Comparison of ENCODE assay signal across 14 cellular contexts in genomic region chr15:44207643-44208042, GRCh38. TPM values are rescaled to one million over a fixed set of nuclear protein-coding genes. Genes with fewer than 3 reads are reported as not detected.
DNase-seq lines count a peak whose midpoint lies in the region; ATAC-seq, FAIRE-seq and TF ChIP-seq lines count a peak whose summit lies in the region.
"Had no signal": no experiment of that assay in that cellular context is flagged by ENCODE, and none has a peak within 500 bp of the region (broad histone marks: within the 10 kb centered on the region; RNA-seq: fewer than 3 reads in every experiment).

No MANE protein-coding gene starts in this region.

- 51% methylated on average over 2 of the region's 2 CpGs for WGBS in pancreas, 2 donors

- FAIRE-seq in RCC 7860 (lab: Jason Lieb, UNC) (peak; percentile 87), endothelial cell of umbilical vein (lab: Jason Lieb, UNC) (peak; percentile 67), pancreas (lab: Jason Lieb, UNC) (no peak)

- POLR2A ChIA-PET in endothelial cell of umbilical vein (lab: Charles Lee): interaction anchor here (0.7 to 1.8 kb wide), 4 partner anchors 13 to 294 kb away, joined by 3 to 12 read pairs (median 3); partner anchors contain the start of gene FRMD5

- H3K27ac ChIP-seq in endothelial cell of umbilical vein (ENCODE audit: insufficient read depth, low read depth, low read length) (peak overlapping the region; percentile 91), pancreas (no peak overlapping the region)
- H3K27ac ChIP-seq: HL-60 had no signal

- H3K36me3 ChIP-seq in endothelial cell of umbilical vein (ENCODE audit: control insufficient read depth in 2 of 2, extremely low read depth in 1 of 2, insufficient read depth in 2 of 2, low read length in 2 of 2) (no peaks in the 10 kb centered on the region), pancreas (no peaks in the 10 kb centered on the region)

- H3K4me3 ChIP-seq in endothelial cell of umbilical vein (replicated peaks in 1 of 3; ENCODE audit: insufficient read depth in 1 of 3, low read depth in 1 of 3, low read length in 3 of 3) (no peak overlapping the region), pancreas (no peak overlapping the region)

- no peaks in the 10 kb centered on the region for H3K9me1 ChIP-seq in endothelial cell of umbilical vein (replicated peaks; ENCODE audit: control insufficient read depth, extremely low read depth, insufficient read depth, low read length)

- TF ChIP-seq CTCF in endothelial cell of umbilical vein (IDR thresholded peaks at IDR 0.05; ENCODE audit: extremely low read depth in 1 of 2, insufficient read depth in 1 of 2, low read depth in 1 of 2, low read length in 2 of 2): no peak
- no peak for TF ChIP-seq CTCF in pancreas (IDR thresholded peaks at IDR 0.05)

- TF ChIP-seq POLR2A in endothelial cell of umbilical vein (IDR thresholded peaks at IDR 0.05; ENCODE audit: low read depth, low read length): no peak

- H3K4me2 ChIP-seq in endothelial cell of umbilical vein (ENCODE audit: insufficient read depth, low read length): peak overlapping the region; percentile 65

- H3K27me3 ChIP-seq in endothelial cell of umbilical vein (ENCODE audit: control insufficient read depth in 2 of 2, insufficient read depth in 2 of 2, low read length in 2 of 2) (no peaks in the 10 kb centered on the region), pancreas (no peaks in the 10 kb centered on the region)

- peak overlapping the region; percentile 58 for H3K9ac ChIP-seq in endothelial cell of umbilical vein (replicated peaks; ENCODE audit: extremely low read depth, insufficient read depth, low read length)

- H2AFZ ChIP-seq in endothelial cell of umbilical vein (ENCODE audit: low read depth, low read length): peak overlapping the region; percentile 39

- BruUV-seq in endothelial cell of umbilical vein (replicated peaks; lab: Mats Ljungman, UMichigan): no TSS peak

- no peaks in the 10 kb centered on the region for H4K20me1 ChIP-seq in endothelial cell of umbilical vein (replicated peaks; ENCODE audit: control insufficient read depth, extremely low read depth, insufficient read depth, low read length)

- DNase-seq in ELR (ENCODE audit: low read depth) (peak; percentile 89), RCC 7860 (ENCODE audit: low spot score) (peak; percentile 66), endothelial cell of umbilical vein (ENCODE audit: low read depth, low spot score) (peak; percentile 91), pulmonary artery endothelial cell (ENCODE audit: low read depth, low spot score) (peak; percentile 78), pancreas (no peak), hippocampal formation (lab: John Stamatoyannopoulos, UW) (no peak), NCI-H345 (lab: John Stamatoyannopoulos, UW) (no peak)
- DNase-seq: activated CD8-positive, alpha-beta memory T cell treated with anti-CD3 and anti-CD28 coated beads for 24 hours; activated naive CD4-positive, alpha-beta T cell treated with Interleukin-2 at 50 U/mL for 16 hours; naive thymus-derived CD8-positive, alpha-beta T cell; RPMI8226 had no signal

- intact Hi-C loops in endothelial cell of umbilical vein (cut with micrococcal nuclease): loop anchor here (1.0 kb wide), 1 partner anchor 12 kb away; the partner anchor contains the start of gene FRMD5
- intact Hi-C loops in pancreas (cut with DNase I): no loop called here

- H3K79me2 ChIP-seq in endothelial cell of umbilical vein (ENCODE audit: control insufficient read depth, insufficient read depth, low read length): no peaks in the 10 kb centered on the region

- H3K9me3 ChIP-seq in endothelial cell of umbilical vein (replicated peaks; ENCODE audit: control insufficient read depth, insufficient read depth, low read length) (no peaks in the 10 kb centered on the region), pancreas (no peaks in the 10 kb centered on the region)

- H3K4me1 ChIP-seq in endothelial cell of umbilical vein (ENCODE audit: control insufficient read depth, extremely low read depth, insufficient read depth, low read length): peaks cover 15% of the 10 kb centered on the region
- no peaks in the 10 kb centered on the region for H3K4me1 ChIP-seq in pancreas

- dilution Hi-C loops in endothelial cell of umbilical vein (cut with MboI; ENCODE audit: extremely low pct_ligation_motif_present, low sequenced_read_pairs): no loop called here

- CTCF ChIA-PET in endothelial cell of umbilical vein (lab: Charles Lee): interaction anchor here (0.8 to 2.4 kb wide), 15 partner anchors 9 to 297 kb away, joined by 3 to 17 read pairs (median 5); partner anchors contain the start of gene FRMD5

- ATAC-seq in pancreas: no peak
- no peak for ATAC-seq in HG03457 (IDR thresholded peaks at IDR 0.05; ENCODE audit: unreplicated experiment)
- ATAC-seq: naive thymus-derived CD8-positive, alpha-beta T cell; sciatic nerve had no signal

TF ChIP-seq in endothelial cell of umbilical vein, 7 proteins besides CTCF, POLR2A, EP300 and RAD21:
- TF ChIP-seq FOS (IDR thresholded peaks at IDR 0.05; ENCODE audit: borderline replicate concordance, insufficient read depth, low read length) (peak; percentile 75), POLR2AphosphoS5 (IDR thresholded peaks at IDR 0.05; ENCODE audit: insufficient read depth, low read depth, low read length) (no peak), JUN (IDR thresholded peaks at IDR 0.05; ENCODE audit: borderline replicate concordance, insufficient read depth, insufficient read length, low read depth) (peak; percentile 88)
TF ChIP-seq in endothelial cell of umbilical vein: peak in this region for 2.

RNA-seq across cellular contexts. Expression of gene FRMD5, which starts 12.6 kb away (rescaled TPM):
- 16.7 and 18.2 TPM in 2 replicates for total RNA-seq in endothelial cell of umbilical vein
- 17.9 and 20.2 TPM in 2 replicates for polyA plus RNA-seq in endothelial cell of umbilical vein
- polyA plus RNA-seq in endothelial cell of umbilical vein (2011; cell fraction: cytosol; rRNA removed): 13.6 TPM in 2 replicates
- 36.3 and 45.2 TPM in 2 replicates for polyA plus RNA-seq in endothelial cell of umbilical vein (2011; cell fraction: nucleus; rRNA removed)
- 6.8 and 9.1 TPM in 2 replicates for polyA plus RNA-seq in endothelial cell of umbilical vein (2012)
- 50.2 and 59.0 TPM in 2 replicates for polyA minus RNA-seq in endothelial cell of umbilical vein
- polyA minus RNA-seq in endothelial cell of umbilical vein (2011; cell fraction: cytosol; rRNA and poly(A)+ RNA removed): 0.92 TPM
- 33.4 and 36.9 TPM in 2 replicates for polyA minus RNA-seq in endothelial cell of umbilical vein (2011; cell fraction: nucleus; rRNA and poly(A)+ RNA removed)
- 25.1 and 33.3 TPM in 2 replicates for total RNA-seq in pulmonary artery endothelial cell
- total RNA-seq in pancreas: 1 to 10 TPM in 1 of 6 donors, under 1 TPM in 4, not detected in 1; 0.04 to 1.5 (median 0.35) TPM
- polyA plus RNA-seq in pancreas: under 1 TPM; 0.23 to 0.42 TPM

Comparison
In these comparisons a context has a peak if more than half of its experiments do, and no peak if none do; other contexts are left out.
1. DNase-seq: peak in ELR (single experiment), RCC 7860 (single experiment), endothelial cell of umbilical vein (single experiment) and pulmonary artery endothelial cell (single experiment); none in pancreas (0 of 6), hippocampal formation (0 of 2) and NCI-H345 (single experiment).